In the genomic region with DNA sequence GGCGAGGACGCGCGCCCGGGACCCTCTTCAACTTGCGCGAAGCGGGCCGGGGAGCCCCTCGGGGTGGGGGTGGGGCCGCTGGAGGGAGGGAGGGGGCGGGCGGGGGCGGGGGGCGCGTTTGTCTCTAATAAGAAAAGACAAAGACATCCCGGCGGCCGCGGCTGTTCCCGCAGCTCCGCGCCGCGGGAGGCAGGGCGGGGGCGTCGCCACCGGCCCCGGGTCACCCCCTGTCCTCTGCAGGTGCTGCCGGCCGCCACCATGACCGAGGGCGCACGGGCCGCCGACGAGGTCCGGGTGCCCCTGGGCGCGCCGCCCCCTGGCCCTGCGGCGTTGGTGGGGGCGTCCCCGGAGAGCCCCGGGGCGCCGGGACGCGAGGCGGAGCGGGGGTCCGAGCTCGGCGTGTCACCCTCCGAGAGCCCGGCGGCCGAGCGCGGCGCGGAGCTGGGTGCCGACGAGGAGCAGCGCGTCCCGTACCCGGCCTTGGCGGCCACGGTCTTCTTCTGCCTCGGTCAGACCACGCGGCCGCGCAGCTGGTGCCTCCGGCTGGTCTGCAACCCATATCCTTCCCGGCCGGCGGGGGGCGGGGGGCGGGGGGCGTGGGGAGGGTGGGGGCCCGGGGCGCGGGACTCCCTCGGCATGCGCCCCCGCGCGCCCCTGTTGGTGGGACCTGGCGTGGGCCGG, we compare ENCODE assay signal across 12 cellular contexts. TPM values are rescaled to one million over a fixed set of nuclear protein-coding genes. Genes with fewer than 3 reads are reported as not detected.
A peak's percentile ranks its signal among the peaks of the same experiment; 100 is the strongest.
DNase-seq lines count a peak whose midpoint lies in the region; ATAC-seq and TF ChIP-seq lines count a peak whose summit lies in the region.
"Had no signal": no experiment of that assay in that cellular context is flagged by ENCODE, and none has a peak within 500 bp of the region (broad histone marks: within the 10 kb centered on the region; RNA-seq: fewer than 3 reads in every experiment).

No MANE protein-coding gene starts in this region.

- H3K4me1 Mint-ChIP-seq in stimulated activated effector memory CD8-positive, alpha-beta T cell treated with anti-CD3 and anti-CD28 coated beads, Interleukin-12 subunit alpha, Interleukin-12 subunit beta, amount 100 ng/mL, for 72 hours = no peaks in the 10 kb centered on the region
- no peaks in the 10 kb centered on the region for H3K4me1 Mint-ChIP-seq in activated naive CD4-positive, alpha-beta T cell treated with anti-CD3 and anti-CD28 coated beads, Interleukin-2, amount 10 ng/mL, durations not matched to agents 7 days and 5 days
- H3K4me1 Mint-ChIP-seq: activated CD4-positive, alpha-beta T cell treated with anti-CD3 and anti-CD28 coated beads, Interleukin-2, amount 10 ng/mL, durations not matched to agents 24 days and 14 days; naive thymus-derived CD4-positive, alpha-beta T cell had no signal

- ATAC-seq in stimulated activated effector memory CD8-positive, alpha-beta T cell treated with anti-CD3 and anti-CD28 coated beads, Interleukin-12 subunit alpha, Interleukin-12 subunit beta, amount 100 ng/mL, for 72 hours = no peak
- ATAC-seq in SK-N-SH treated with all-trans-retinoic acid at 6 μM for 48 hours = no peak

- no peak overlapping the region for H3K27ac Mint-ChIP-seq in stimulated activated effector memory CD8-positive, alpha-beta T cell treated with anti-CD3 and anti-CD28 coated beads, Interleukin-12 subunit alpha, Interleukin-12 subunit beta, amount 100 ng/mL, for 72 hours
- no peak overlapping the region for H3K27ac Mint-ChIP-seq in activated naive CD4-positive, alpha-beta T cell treated with anti-CD3 and anti-CD28 coated beads, Interleukin-2, amount 10 ng/mL, durations not matched to agents 7 days and 5 days
- H3K27ac Mint-ChIP-seq: activated CD4-positive, alpha-beta T cell treated with anti-CD3 and anti-CD28 coated beads, Interleukin-2, amount 10 ng/mL, durations not matched to agents 24 days and 14 days; naive thymus-derived CD4-positive, alpha-beta T cell had no signal

- H4K12ac ChIP-seq in trophoblast cell (ENCODE audit: low read depth, low read length) = no peak overlapping the region

- H3K36me3 Mint-ChIP-seq in stimulated activated effector memory CD8-positive, alpha-beta T cell treated with anti-CD3 and anti-CD28 coated beads, Interleukin-12 subunit alpha, Interleukin-12 subunit beta, amount 100 ng/mL, for 72 hours = no peaks in the 10 kb centered on the region
- no peaks in the 10 kb centered on the region for H3K36me3 Mint-ChIP-seq in activated naive CD4-positive, alpha-beta T cell treated with anti-CD3 and anti-CD28 coated beads, Interleukin-2, amount 10 ng/mL, durations not matched to agents 7 days and 5 days
- H3K36me3 Mint-ChIP-seq: naive thymus-derived CD4-positive, alpha-beta T cell had no signal

- no peak overlapping the region for H2BK120ac ChIP-seq in trophoblast cell (ENCODE audit: insufficient read depth, low read length, poor library complexity)

- no peaks in the 10 kb centered on the region for H3K9me3 Mint-ChIP-seq in stimulated activated effector memory CD8-positive, alpha-beta T cell treated with anti-CD3 and anti-CD28 coated beads, Interleukin-12 subunit alpha, Interleukin-12 subunit beta, amount 100 ng/mL, for 72 hours
- H3K9me3 Mint-ChIP-seq in activated naive CD4-positive, alpha-beta T cell treated with anti-CD3 and anti-CD28 coated beads, Interleukin-2, amount 10 ng/mL, durations not matched to agents 7 days and 5 days = no peaks in the 10 kb centered on the region
- H3K9me3 Mint-ChIP-seq: activated CD4-positive, alpha-beta T cell treated with anti-CD3 and anti-CD28 coated beads, Interleukin-2, amount 10 ng/mL, durations not matched to agents 24 days and 14 days; naive thymus-derived CD4-positive, alpha-beta T cell had no signal

- no peaks in the 10 kb centered on the region for H3K79me1 ChIP-seq in trophoblast cell (ENCODE audit: low read length)

- no peak for DNase-seq in esophagus squamous epithelium (lab: John Stamatoyannopoulos, UW)
- DNase-seq in trophoblast cell = no peak
- DNase-seq in stimulated activated effector memory CD8-positive, alpha-beta T cell treated with anti-CD3 and anti-CD28 coated beads, Interleukin-12 subunit alpha, Interleukin-12 subunit beta, amount 100 ng/mL, for 72 hours (ENCODE audit: low spot score in 2 of 2) = no peak
- DNase-seq in ecto neural progenitor cell (ENCODE audit: low spot score) = no peak
- DNase-seq in activated naive CD4-positive, alpha-beta T cell treated with anti-CD3 and anti-CD28 coated beads, Interleukin-2, amount 10 ng/mL, durations not matched to agents 7 days and 5 days = no peak
- DNase-seq: hippocampal formation had no signal

- no peak overlapping the region for H4K8ac ChIP-seq in trophoblast cell (ENCODE audit: low read depth, low read length)

- TF ChIP-seq POLR2A in esophagus squamous epithelium (IDR thresholded peaks at IDR 0.05) = no peak

- no peak overlapping the region for H3K4me3 Mint-ChIP-seq in stimulated activated effector memory CD8-positive, alpha-beta T cell treated with anti-CD3 and anti-CD28 coated beads, Interleukin-12 subunit alpha, Interleukin-12 subunit beta, amount 100 ng/mL, for 72 hours
- no peak overlapping the region for H3K4me3 Mint-ChIP-seq in activated naive CD4-positive, alpha-beta T cell treated with anti-CD3 and anti-CD28 coated beads, Interleukin-2, amount 10 ng/mL, durations not matched to agents 7 days and 5 days
- H3K4me3 Mint-ChIP-seq: activated CD4-positive, alpha-beta T cell treated with anti-CD3 and anti-CD28 coated beads, Interleukin-2, amount 10 ng/mL, durations not matched to agents 24 days and 14 days had no signal

- H3K79me2 ChIP-seq in trophoblast cell (ENCODE audit: control insufficient read depth, insufficient read depth, low read length, poor library complexity) = no peaks in the 10 kb centered on the region

- no peak overlapping the region for H3K14ac ChIP-seq in trophoblast cell (ENCODE audit: low read length)

- no peak overlapping the region for H4K91ac ChIP-seq in trophoblast cell (ENCODE audit: low read depth, low read length)

- H3K4me2 ChIP-seq in BLaER1 treated with 17β-estradiol and CSF1 and Interleukin-3, amounts not matched to agents 10 nM and 100 nM = peak overlapping the region; percentile 88 to 97 (median 94)
- peak overlapping the region; percentile 50 for H3K4me2 ChIP-seq in trophoblast cell (ENCODE audit: low read length)

- peak overlapping the region; percentile 44 to 70 (median 62) for H3K4me3 ChIP-seq in BLaER1 treated with 17β-estradiol and CSF1 and Interleukin-3, amounts not matched to agents 10 nM and 100 nM
- H3K4me3 ChIP-seq in HUES64 (ENCODE audit: low read length) (peak overlapping the region; percentile 65), esophagus squamous epithelium (peak overlapping the region; percentile 22 to 66 (median 40)), trophoblast cell (ENCODE audit: low read depth, low read length) (no peak overlapping the region)

- intact Hi-C loops in esophagus squamous epithelium (cut with DNase I) = no loop called here

- H3K27me3 ChIP-seq in BLaER1 treated with 17β-estradiol and CSF1 and Interleukin-3, amounts not matched to agents 10 nM and 100 nM = peaks cover 46 to 60% (median 52%) of the 10 kb centered on the region in 11 experiments
- peaks cover 6% of the 10 kb centered on the region for H3K27me3 ChIP-seq in HUES64 (ENCODE audit: insufficient read depth, low read length)
- H3K27me3 ChIP-seq in esophagus squamous epithelium = peaks cover 10 to 83% (median 14%) of the 10 kb centered on the region in 4 donors
- H3K27me3 ChIP-seq in trophoblast cell (ENCODE audit: insufficient read depth, low read length) = peaks cover 17% of the 10 kb centered on the region

- H2AK5ac ChIP-seq in trophoblast cell (ENCODE audit: low read length) = no peak overlapping the region

- H3K9me3 ChIP-seq in BLaER1 treated with 17β-estradiol and CSF1 and Interleukin-3, amounts not matched to agents 10 nM and 100 nM (replicated peaks in 1 of 11) = no peaks in the 10 kb centered on the region
- H3K9me3 ChIP-seq in HUES64 (ENCODE audit: insufficient read depth, low read depth, low read length) (no peaks in the 10 kb centered on the region), esophagus squamous epithelium (no peaks in the 10 kb centered on the region), trophoblast cell (ENCODE audit: insufficient read depth, low read depth, low read length) (peaks cover 4% of the 10 kb centered on the region)

- H3K27me3 Mint-ChIP-seq in activated naive CD4-positive, alpha-beta T cell treated with anti-CD3 and anti-CD28 coated beads, Interleukin-2, amount 10 ng/mL, durations not matched to agents 7 days and 5 days = peaks cover 53% of the 10 kb centered on the region

- H3K18ac ChIP-seq in trophoblast cell (ENCODE audit: low read length) = no peak overlapping the region

- CTCF ChIA-PET in activated naive CD4-positive, alpha-beta T cell treated with anti-CD3 and anti-CD28 coated beads, Interleukin-2, amount 10 ng/mL, durations not matched to agents 7 days and 5 days (lab: Charles Lee) = no interaction called here

- no peak overlapping the region for H2AFZ ChIP-seq in trophoblast cell (ENCODE audit: insufficient read depth, low read length, poor library complexity)

- no peak overlapping the region for H3K4ac ChIP-seq in trophoblast cell (ENCODE audit: low read depth, low read length)

- under 1% methylated on average over 71 of the region's 94 CpGs for WGBS in HUES64
- WGBS in esophagus squamous epithelium, 2 donors = 0 to 3% methylated on average over 3 to 6 of the region's 94 CpGs
- no CpG with 5 or more reads among the region's 94 CpGs for WGBS in trophoblast cell (ENCODE audit: extremely low coverage, insufficient coverage, insufficient read length)

- peaks cover 0 to 54% (median 46%) of the 10 kb centered on the region in 11 experiments; a peak in 19 of 22 replicates for H4K20me1 ChIP-seq in BLaER1 treated with 17β-estradiol and CSF1 and Interleukin-3, amounts not matched to agents 10 nM and 100 nM

- peaks cover 33 to 84% (median 72%) of the 10 kb centered on the region in 10 experiments for H3K4me1 ChIP-seq in BLaER1 treated with 17β-estradiol and CSF1 and Interleukin-3, amounts not matched to agents 10 nM and 100 nM
- H3K4me1 ChIP-seq in HUES64 (ENCODE audit: insufficient read depth, low read length) (no peaks in the 10 kb centered on the region; the same call in 1 of the 2 replicates), esophagus squamous epithelium (peaks cover 11 to 64% (median 25%) of the 10 kb centered on the region in 3 donors), trophoblast cell (ENCODE audit: control insufficient read depth in 1 of 2, insufficient read depth in 2 of 2, low read length in 2 of 2) (peaks cover 0 to 3% of the 10 kb centered on the region in 2 experiments)

- H3K36me3 ChIP-seq in BLaER1 treated with 17β-estradiol and CSF1 and Interleukin-3, amounts not matched to agents 10 nM and 100 nM = no peaks in the 10 kb centered on the region
- H3K36me3 ChIP-seq in HUES64 (ENCODE audit: insufficient read depth, low read length) (no peaks in the 10 kb centered on the region), esophagus squamous epithelium (no peaks in the 10 kb centered on the region), trophoblast cell (ENCODE audit: control insufficient read depth in 1 of 2, insufficient read depth in 2 of 2, low read length in 2 of 2) (no peaks in the 10 kb centered on the region)

- no peak overlapping the region for H3K23ac ChIP-seq in trophoblast cell (ENCODE audit: low read length)

- TF ChIP-seq CTCF in esophagus squamous epithelium (IDR thresholded peaks at IDR 0.05) = no peak

- H3K9ac ChIP-seq in BLaER1 treated with 17β-estradiol and CSF1 and Interleukin-3, amounts not matched to agents 10 nM and 100 nM = peak overlapping the region; percentile 45 to 83 (median 66); a peak in 17 of 22 replicates
- peak overlapping the region; percentile 75 for H3K9ac ChIP-seq in HUES64 (ENCODE audit: low read depth, low read length)
- H3K9ac ChIP-seq in trophoblast cell (ENCODE audit: low read length) = no peak overlapping the region

- H3K27ac ChIP-seq in BLaER1 treated with 17β-estradiol and CSF1 and Interleukin-3, amounts not matched to agents 10 nM and 100 nM = peak overlapping the region in 6 of 11 experiments; percentile 32 to 68 (median 54); a peak in 8 of 22 replicates
- H3K27ac ChIP-seq in HUES64 (ENCODE audit: low read depth, low read length) = no peak overlapping the region
- H3K27ac ChIP-seq in esophagus squamous epithelium = peak overlapping the region; percentile 68 to 88 (median 82)
- no peak overlapping the region for H3K27ac ChIP-seq in trophoblast cell (ENCODE audit: low read depth, low read length)
- H3K27ac ChIP-seq: HL-60 had no signal

- H2BK5ac ChIP-seq in trophoblast cell (ENCODE audit: low read depth, low read length, poor library complexity) = no peak overlapping the region

- no peak overlapping the region for H2BK12ac ChIP-seq in trophoblast cell (ENCODE audit: low read length)

RNA-seq across cellular contexts. Expression of a gene that starts 0.7 kb away (rescaled TPM):
- polyA plus RNA-seq in HUES64 (2013, experiment 1 of 2) = 12.6 TPM
- polyA plus RNA-seq in HUES64 (2013, experiment 2 of 2) = 13.9 TPM
- total RNA-seq in esophagus squamous epithelium = 10 to 100 TPM in 1 of 4 donors, 1 to 10 TPM in 3; 1.7 to 14.7 (median 5.6) TPM
- polyA plus RNA-seq in trophoblast cell (2013) = 0.53 and 0.56 TPM in 2 replicates

RNA-seq across cellular contexts. Expression of a gene that starts 57.6 kb away (rescaled TPM):
- polyA plus RNA-seq in HUES64 (2013, experiment 1 of 2) = not detected
- not detected for polyA plus RNA-seq in HUES64 (2013, experiment 2 of 2)
- total RNA-seq in esophagus squamous epithelium = not detected
- not detected in 2 replicates for polyA plus RNA-seq in trophoblast cell (2013)
- total RNA-seq: activated CD4-positive, alpha-beta T cell treated with anti-CD3 and anti-CD28 coated beads, Interleukin-2, amount 10 ng/mL, durations not matched to agents 24 days and 14 days; naive thymus-derived CD4-positive, alpha-beta T cell had no signal
- polyA plus RNA-seq: naive thymus-derived CD4-positive, alpha-beta T cell had no signal

Comparison
In these comparisons a context has a peak if more than half of its experiments do, and no peak if none do; other contexts are left out.
1. H3K27ac ChIP-seq: peak in BLaER1 treated with 17β-estradiol and CSF1 and Interleukin-3, amounts not matched to agents 10 nM and 100 nM (6 of 11) and esophagus squamous epithelium (4 of 4); none in HUES64 (single experiment) and trophoblast cell (single experiment).